9 cellular contexts compared by ENCODE assay signal in the genomic region with DNA sequence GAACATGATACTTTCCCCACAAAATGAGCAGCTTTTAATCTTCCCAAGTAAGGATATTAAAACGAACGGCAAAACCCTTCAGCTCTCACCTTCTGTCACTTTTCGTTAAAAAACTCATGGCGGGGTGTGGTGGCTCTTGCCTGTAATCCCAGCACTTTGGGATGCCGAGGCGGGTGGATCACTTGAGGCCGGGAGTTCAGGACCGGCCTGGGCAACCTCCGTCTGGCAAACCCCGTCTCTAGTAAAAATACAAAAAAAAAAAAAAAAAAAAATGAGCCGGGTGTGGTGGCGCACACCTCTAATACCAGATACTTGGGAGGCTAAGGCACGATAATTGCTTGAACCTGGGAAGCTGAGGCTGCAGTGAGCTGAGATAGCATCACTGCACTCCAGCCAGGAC. TPM values are rescaled to one million over a fixed set of nuclear protein-coding genes. Genes with fewer than 3 reads are reported as not detected.
DNase-seq lines count a peak whose midpoint lies in the region; ATAC-seq, FAIRE-seq and TF ChIP-seq lines count a peak whose summit lies in the region.
"Had no signal": no experiment of that assay in that cellular context is flagged by ENCODE, and none has a peak within 500 bp of the region (broad histone marks: within the 10 kb centered on the region; RNA-seq: fewer than 3 reads in every experiment).

No MANE protein-coding gene starts in this region.

- H3K4me3 ChIP-seq in astrocyte (ENCODE audit: insufficient read depth, low read depth, low read length) (peak overlapping the region; percentile 96), right lobe of liver (peak overlapping the region; percentile 80 to 98 (median 81)), thoracic aorta (peak overlapping the region; percentile 78)

- WGBS in right lobe of liver (ENCODE audit: insufficient coverage, low coverage, low lambda C conversion rate, missing lambda C conversion rate), result 62% methylated on average over 7 of the region's 13 CpGs

- peak overlapping the region; percentile 97 for H3K4me3 Mint-ChIP-seq in activated CD4-positive, alpha-beta T cell treated with anti-CD3 and anti-CD28 coated beads, Interleukin-2, amount 10 ng/mL, durations not matched to agents 24 days and 14 days
- peak overlapping the region; percentile 99 for H3K4me3 Mint-ChIP-seq in astrocyte (ENCODE audit: unreplicated experiment)

- H3K79me2 ChIP-seq in astrocyte (ENCODE audit: insufficient read depth, low read length), result peaks cover 28% of the 10 kb centered on the region

- H3K27me3 ChIP-seq in astrocyte (ENCODE audit: insufficient read depth, low read length) (peaks cover 13% of the 10 kb centered on the region), right lobe of liver (no peaks in the 10 kb centered on the region), thoracic aorta (replicated peaks; ENCODE audit: insufficient read depth) (no peaks in the 10 kb centered on the region)

- peaks cover 6% of the 10 kb centered on the region for H3K4me1 ChIP-seq in astrocyte (ENCODE audit: insufficient read depth, low read length)
- H3K4me1 ChIP-seq in right lobe of liver, result peaks cover 0 to 9% (median 5%) of the 10 kb centered on the region in 4 donors
- peaks cover 8 to 19% of the 10 kb centered on the region in 2 donors for H3K4me1 ChIP-seq in thoracic aorta (ENCODE audit: control insufficient read depth in 1 of 2, low read depth in 2 of 2)

- H3K36me3 ChIP-seq in astrocyte (ENCODE audit: insufficient read depth, low read length) (peaks cover 29% of the 10 kb centered on the region), right lobe of liver (peaks cover 3 to 33% (median 20%) of the 10 kb centered on the region in 4 donors), thoracic aorta (peaks cover 29% of the 10 kb centered on the region)

- H3K27ac Mint-ChIP-seq in activated CD4-positive, alpha-beta T cell treated with anti-CD3 and anti-CD28 coated beads, Interleukin-2, amount 10 ng/mL, durations not matched to agents 24 days and 14 days, result peak overlapping the region; percentile 97
- H3K27ac Mint-ChIP-seq in astrocyte (ENCODE audit: unreplicated experiment), result peak overlapping the region; percentile 99

- FAIRE-seq in astrocyte (lab: Jason Lieb, UNC), result no peak

- peak overlapping the region; percentile 86 for H3K4me2 ChIP-seq in astrocyte (ENCODE audit: low read length)

- peak overlapping the region; percentile 98 for H3K9ac ChIP-seq in astrocyte (ENCODE audit: low read length)

- H4K20me1 ChIP-seq in astrocyte (ENCODE audit: insufficient read depth, low read length), result peaks cover 33% of the 10 kb centered on the region

- no peaks in the 10 kb centered on the region for H3K9me3 Mint-ChIP-seq in activated CD4-positive, alpha-beta T cell treated with anti-CD3 and anti-CD28 coated beads, Interleukin-2, amount 10 ng/mL, durations not matched to agents 24 days and 14 days
- no peaks in the 10 kb centered on the region for H3K9me3 Mint-ChIP-seq in astrocyte (ENCODE audit: unreplicated experiment)

- no peaks in the 10 kb centered on the region for H3K9me3 ChIP-seq in astrocyte (ENCODE audit: insufficient read depth, low read depth, low read length)
- no peaks in the 10 kb centered on the region for H3K9me3 ChIP-seq in right lobe of liver
- H3K9me3 ChIP-seq in thoracic aorta, result no peaks in the 10 kb centered on the region

- peaks cover 44% of the 10 kb centered on the region for H3K36me3 Mint-ChIP-seq in activated CD4-positive, alpha-beta T cell treated with anti-CD3 and anti-CD28 coated beads, Interleukin-2, amount 10 ng/mL, durations not matched to agents 24 days and 14 days (ENCODE audit: low read depth)
- H3K36me3 Mint-ChIP-seq in astrocyte (ENCODE audit: low read depth, unreplicated experiment), result peaks cover 26% of the 10 kb centered on the region

- TF ChIP-seq POLR2A in right lobe of liver (IDR thresholded peaks at IDR 0.05), result no peak

- no peak for TF ChIP-seq CTCF in astrocyte (IDR thresholded peaks at IDR 0.05; ENCODE audit: insufficient read depth, low read depth, low read length)
- no peak for TF ChIP-seq CTCF in right lobe of liver (IDR thresholded peaks at IDR 0.05)
- TF ChIP-seq CTCF in thoracic aorta (IDR thresholded peaks at IDR 0.05), result no peak

- no peak for DNase-seq in activated CD4-positive, alpha-beta T cell treated with anti-CD3 and anti-CD28 coated beads, Interleukin-2, amount 10 ng/mL, durations not matched to agents 24 days and 14 days
- no peak for DNase-seq in activated CD4-positive, alpha-beta T cell treated with anti-CD3 and anti-CD28 coated beads for 1 hour
- DNase-seq in astrocyte (ENCODE audit: low read depth), result no peak
- no peak for DNase-seq in right lobe of liver
- no peak for DNase-seq in thoracic aorta (ENCODE audit: low spot score)
- DNase-seq in GF-D8 (lab: John Stamatoyannopoulos, UW), result no peak
- DNase-seq in NCI-H69 (lab: John Stamatoyannopoulos, UW), result no peak
- no peak for DNase-seq in stimulated activated CD4-positive, alpha-beta T cell treated with anti-CD3 and anti-CD28 coated beads, Interleukin-15, amount 100 ng/mL, for 24 hours
- DNase-seq: stimulated activated CD4-positive, alpha-beta T cell treated with anti-CD3 and anti-CD28 coated beads, Interleukin-4, amount 100 ng/mL, for 1 hour had no signal

- peaks cover 15% of the 10 kb centered on the region for H3K4me1 Mint-ChIP-seq in activated CD4-positive, alpha-beta T cell treated with anti-CD3 and anti-CD28 coated beads, Interleukin-2, amount 10 ng/mL, durations not matched to agents 24 days and 14 days
- peaks cover 11% of the 10 kb centered on the region for H3K4me1 Mint-ChIP-seq in astrocyte (ENCODE audit: low read depth, unreplicated experiment)

- no peak overlapping the region for H2AFZ ChIP-seq in astrocyte (ENCODE audit: low read depth, low read length)

- ATAC-seq in right lobe of liver, result no peak
- no peak for ATAC-seq in thoracic aorta (ENCODE audit: insufficient number of reproducible peaks, low FRiP score, low read depth)

- H3K27me3 Mint-ChIP-seq in activated CD4-positive, alpha-beta T cell treated with anti-CD3 and anti-CD28 coated beads, Interleukin-2, amount 10 ng/mL, durations not matched to agents 24 days and 14 days, result peaks cover 24% of the 10 kb centered on the region
- peaks cover 26% of the 10 kb centered on the region for H3K27me3 Mint-ChIP-seq in astrocyte (ENCODE audit: low read depth, unreplicated experiment)

- intact Hi-C loops in activated CD4-positive, alpha-beta T cell treated with anti-CD3 and anti-CD28 coated beads, Interleukin-2, amount 10 ng/mL, durations not matched to agents 24 days and 14 days (cut with micrococcal nuclease), result loop anchor here (1.0 to 10.0 kb wide), 3 partner anchors 38 to 188 kb away; a partner anchor contains a TSS
- intact Hi-C loops in right lobe of liver (cut with DNase I), result no loop called here

- H3K27ac ChIP-seq in astrocyte (ENCODE audit: low read depth, low read length) (peak overlapping the region; percentile 91), right lobe of liver (peak overlapping the region in 1 of 3 donors; percentile 76), thoracic aorta (peak overlapping the region in 1 of 2 donors; percentile 52)

RNA-seq across cellular contexts. Expression of a gene that starts 0.9 kb away (rescaled TPM):
- total RNA-seq in activated CD4-positive, alpha-beta T cell treated with anti-CD3 and anti-CD28 coated beads, Interleukin-2, amount 10 ng/mL, durations not matched to agents 24 days and 14 days, result 147 and 156 TPM in 2 replicates
- total RNA-seq in astrocyte (372 and 402 TPM in 2 replicates), right lobe of liver (100 to 1,000 TPM in 5 of 6 experiments, 10 to 100 TPM in 1; 81.8 to 149 (median 133) TPM), thoracic aorta (100 to 1,000 TPM; 103 to 119 TPM)

RNA-seq across cellular contexts. Expression of a gene that starts 7.0 kb away (rescaled TPM):
- total RNA-seq in activated CD4-positive, alpha-beta T cell treated with anti-CD3 and anti-CD28 coated beads, Interleukin-2, amount 10 ng/mL, durations not matched to agents 24 days and 14 days, result 26.5 and 27.7 TPM in 2 replicates
- total RNA-seq in astrocyte, result 35.0 and 41.3 TPM in 2 replicates
- total RNA-seq in right lobe of liver, result 10 to 100 TPM in 5 of 6 experiments, 1 to 10 TPM in 1; 9.3 to 28.7 (median 14.1) TPM
- 10 to 100 TPM; 17.8 to 29.8 TPM for total RNA-seq in thoracic aorta

RNA-seq across cellular contexts. Expression of a gene that starts 38.5 kb away (rescaled TPM):
- total RNA-seq in activated CD4-positive, alpha-beta T cell treated with anti-CD3 and anti-CD28 coated beads, Interleukin-2, amount 10 ng/mL, durations not matched to agents 24 days and 14 days, result 71.2 and 85.5 TPM in 2 replicates
- 47.8 and 48.3 TPM in 2 replicates for total RNA-seq in astrocyte
- total RNA-seq in right lobe of liver, result 10 to 100 TPM; 22.1 to 55.4 (median 39.2) TPM
- total RNA-seq in thoracic aorta, result 100 to 1,000 TPM in 1 of 2 donors, 10 to 100 TPM in 1; 76.6 to 103 TPM
